ENCODE assay signal across 12 cellular contexts in the genomic region with DNA sequence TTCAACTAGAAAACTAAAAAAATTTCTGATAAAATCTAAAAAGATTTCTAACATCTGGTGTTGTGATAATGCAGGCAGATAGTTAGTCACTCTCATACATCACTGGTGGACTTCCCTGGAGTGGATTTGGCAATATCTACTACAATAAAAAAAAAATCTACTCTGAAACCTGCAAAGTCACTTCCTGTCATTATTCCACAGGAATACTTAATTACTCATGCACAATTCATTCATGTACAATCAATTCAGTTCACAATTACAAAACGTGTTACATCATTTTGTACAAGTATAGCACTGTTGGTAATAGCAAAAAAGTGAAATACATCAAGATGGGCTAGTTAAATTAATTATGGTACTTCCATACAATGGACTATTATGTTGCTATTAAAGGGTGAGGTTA. TPM values are rescaled to one million over a fixed set of nuclear protein-coding genes. Genes with fewer than 3 reads are reported as not detected.
A peak's percentile ranks its signal among the peaks of the same experiment; 100 is the strongest.
DNase-seq lines count a peak whose midpoint lies in the region; ATAC-seq, FAIRE-seq and TF ChIP-seq lines count a peak whose summit lies in the region.
"Had no signal": no experiment of that assay in that cellular context is flagged by ENCODE, and none has a peak within 500 bp of the region (broad histone marks: within the 10 kb centered on the region; RNA-seq: fewer than 3 reads in every experiment).

No MANE protein-coding gene starts in this region.

- H2AFZ ChIP-seq in K562 (ENCODE audit: low read depth, low read length), result no peak overlapping the region

- FAIRE-seq in K562 (lab: Jason Lieb, UNC), result no peak

- POLR2A ChIA-PET in K562 (lab: Yijun Ruan, JAX), result no interaction called here

- no peaks in the 10 kb centered on the region for H3K36me3 ChIP-seq in K562 (ENCODE audit: control insufficient read depth, insufficient read depth, low read length)
- H3K36me3 ChIP-seq: tibial nerve had no signal

- H3K27ac Mint-ChIP-seq in osteocyte (ENCODE audit: unreplicated experiment), result no peak overlapping the region
- H3K27ac Mint-ChIP-seq: nephron had no signal

- no peaks in the 10 kb centered on the region for H3K9me3 ChIP-seq in K562 (replicated peaks; ENCODE audit: control insufficient read depth, insufficient read depth, low read depth, low read length)
- H3K9me3 ChIP-seq: tibial nerve had no signal

- ATAC-seq in K562 (no peak), GM21390 (IDR thresholded peaks at IDR 0.05; ENCODE audit: unreplicated experiment) (no peak), HG02610 (IDR thresholded peaks at IDR 0.05; ENCODE audit: unreplicated experiment) (no peak)

- no peaks in the 10 kb centered on the region for H3K27me3 ChIP-seq in K562 (ENCODE audit: control insufficient read depth in 2 of 2, insufficient read depth in 2 of 2, low read length in 2 of 2)
- H3K27me3 ChIP-seq: tibial nerve had no signal

- TF ChIP-seq CTCF in K562 (IDR thresholded peaks at IDR 0.05 in 2 of 3, conservative IDR thresholded peaks at IDR 0.05 in 1 of 3; ENCODE audit: insufficient read depth in 2 of 3, low read depth in 1 of 3, low read length in 3 of 3), result no peak
- TF ChIP-seq CTCF in osteocyte (IDR thresholded peaks at IDR 0.05), result no peak

- intact Hi-C loops in K562 (cut with micrococcal nuclease), result no loop called here

- no peak for TF ChIP-seq EP300 in K562 (IDR thresholded peaks at IDR 0.05; ENCODE audit: low read length)

- 0% methylated on average over 1 of the region's 1 CpG for WGBS in K562 (ENCODE audit: insufficient coverage, low coverage, missing lambda C conversion rate)

- BruUV-seq in K562 (replicated peaks; lab: Mats Ljungman, UMichigan), result no TSS peak

- H3K4me1 ChIP-seq in K562 (replicated peaks in 1 of 2; ENCODE audit: control insufficient read depth in 2 of 2, insufficient read depth in 2 of 2, low read length in 2 of 2), result peaks cover 5 to 7% of the 10 kb centered on the region in 2 experiments; a peak in 2 of 5 replicates
- H3K4me1 ChIP-seq: tibial nerve had no signal

- in situ Hi-C loops in K562 (cut with MboI), result no loop called here

- no peaks in the 10 kb centered on the region for H4K20me1 ChIP-seq in K562 (replicated peaks; ENCODE audit: control insufficient read depth, insufficient read depth, low read length)

- no peak overlapping the region for H3K27ac ChIP-seq in K562 (ENCODE audit: extremely low read depth, low read depth, low read length)
- H3K27ac ChIP-seq: tibial nerve had no signal

- no peak overlapping the region for H3K4me2 ChIP-seq in K562 (ENCODE audit: insufficient read depth, low read length)

- peaks cover 3% of the 10 kb centered on the region for H3K4me1 Mint-ChIP-seq in osteocyte (ENCODE audit: unreplicated experiment)

- H3K9me3 Mint-ChIP-seq in osteocyte (ENCODE audit: unreplicated experiment), result peaks cover 3% of the 10 kb centered on the region
- H3K9me3 Mint-ChIP-seq: nephron had no signal

- TF ChIP-seq RAD21 in K562 (CRISPR knock-in tag; conservative IDR thresholded peaks at IDR 0.05 in 1 of 2, IDR thresholded peaks at IDR 0.05 in 1 of 2), result no peak

- no peak overlapping the region for H3K4me3 ChIP-seq in K562
- H3K4me3 ChIP-seq: tibial nerve had no signal

- no peaks in the 10 kb centered on the region for H3K27me3 Mint-ChIP-seq in osteocyte (ENCODE audit: unreplicated experiment)

- CTCF ChIA-PET in K562 (lab: Yijun Ruan, JAX; ENCODE audit: low intra/inter-chr PET ratio), result no interaction called here

- no peak overlapping the region for H3K4me3 Mint-ChIP-seq in osteocyte (ENCODE audit: unreplicated experiment)
- H3K4me3 Mint-ChIP-seq: nephron had no signal

- DNase-seq in GF-D8 (lab: John Stamatoyannopoulos, UW) (peak; percentile 34), MV-4-11 (lab: John Stamatoyannopoulos, UW) (peak; percentile 71), K562 (ENCODE audit: extremely low read depth in 1 of 4, low spot score in 3 of 4) (no peak), myocyte (ENCODE audit: low read depth) (peak; percentile 41), osteocyte (ENCODE audit: extremely low spot score, unreplicated experiment) (no peak)
- no peak for DNase-seq in stimulated activated CD4-positive, alpha-beta T cell treated with anti-CD3 and anti-CD28 coated beads, Interleukin-4, amount 100 ng/mL, for 24 hours
- DNase-seq: hypothalamus, NCI-H446 had no signal

- TF ChIP-seq POLR2A in K562 (conservative IDR thresholded peaks at IDR 0.05), result no peak

- no peaks in the 10 kb centered on the region for H3K79me2 ChIP-seq in K562 (ENCODE audit: control insufficient read depth, insufficient read depth, low read length)

- no peaks in the 10 kb centered on the region for H3K9me1 ChIP-seq in K562 (ENCODE audit: control insufficient read depth, insufficient read depth, low read length)

- no peaks in the 10 kb centered on the region for H3K36me3 Mint-ChIP-seq in osteocyte (ENCODE audit: unreplicated experiment)

- H3K9ac ChIP-seq in K562 (ENCODE audit: insufficient read depth in 1 of 2, low read depth in 2 of 2, low read length in 2 of 2), result no peak overlapping the region

TF ChIP-seq in K562, 482 proteins besides CTCF, POLR2A, EP300 and RAD21:
- TF ChIP-seq, protein P1, sequence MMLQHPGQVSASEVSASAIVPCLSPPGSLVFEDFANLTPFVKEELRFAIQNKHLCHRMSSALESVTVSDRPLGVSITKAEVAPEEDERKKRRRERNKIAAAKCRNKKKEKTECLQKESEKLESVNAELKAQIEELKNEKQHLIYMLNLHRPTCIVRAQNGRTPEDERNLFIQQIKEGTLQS (IDR thresholded peaks at IDR 0.05), result peak; percentile 40
- TF ChIP-seq, protein P1 (CRISPR knock-in tag; conservative IDR thresholded peaks at IDR 0.05), result no peak
- TF ChIP-seq ZNF384 (IDR thresholded peaks at IDR 0.05; ENCODE audit: low read depth, low read length) (0 out of 2 replicates have a peak, but pooled peaks have one; percentile 37), ETV1 (tag; conservative IDR thresholded peaks at IDR 0.05; ENCODE audit: low read depth) (0 out of 2 replicates have a peak, but pooled peaks have one; percentile 38), FOSL1 (tag; conservative IDR thresholded peaks at IDR 0.05) (0 out of 2 replicates have a peak, but pooled peaks have one; percentile 19), SOX6 (IDR thresholded peaks at IDR 0.05) (peak; percentile 43; the same call in 1 of the 2 replicates), CEBPB (tag; IDR thresholded peaks at IDR 0.05) (0 out of 2 replicates have a peak, but pooled peaks have one; percentile 47), NFE2 (IDR thresholded peaks at IDR 0.05; ENCODE audit: low read depth) (peak; percentile 60), MAFG (tag; conservative IDR thresholded peaks at IDR 0.05) (0 out of 2 replicates have a peak, but pooled peaks have one; percentile 21), ZNF75A (CRISPR knock-in tag; IDR thresholded peaks at IDR 0.05) (no peak), TAF1 (IDR thresholded peaks at IDR 0.05; ENCODE audit: control insufficient read depth, extremely low read depth, insufficient read depth, low read length, severe bottlenecking) (no peak), CEBPG (CRISPR knock-in tag; IDR thresholded peaks at IDR 0.05) (no peak), CEBPG (tag; conservative IDR thresholded peaks at IDR 0.05 in 1 of 2, IDR thresholded peaks at IDR 0.05 in 1 of 2) (peak in 1 of 2 experiments; percentile 55)

RNA-seq across cellular contexts. Expression of a gene that starts 16.5 kb away (rescaled TPM):
- 11.2 and 13.2 TPM in 2 replicates for total RNA-seq in K562 (2011; cell fraction: chromatin; rRNA removed; ENCODE audit: low replicate concordance)
- total RNA-seq in K562 (2011; cell fraction: nucleolus; rRNA removed), result 5.3 and 7.5 TPM in 2 replicates
- 13.0 and 13.2 TPM in 2 replicates for total RNA-seq in K562 (2011; cell fraction: nucleoplasm; rRNA removed)
- total RNA-seq in K562 (2014; rRNA removed), result 15.8 and 20.3 TPM in 2 replicates
- total RNA-seq in K562 (2014; rRNA removed; fragmentation: Illumina TruSeq; extraction: Trizol), result 18.1 and 19.0 TPM in 2 replicates
- total RNA-seq in K562 (2015; rRNA removed; fragmentation: Illumina TruSeq; extraction: Trizol), result 17.3 and 17.4 TPM in 2 replicates
- total RNA-seq in K562 (2021), result 24.0 and 26.3 TPM in 2 replicates
- 1.4 and 14.3 TPM in 2 replicates for polyA plus RNA-seq in K562 (2011; rRNA removed)
- polyA plus RNA-seq in K562 (2011; cell fraction: cytosol; rRNA removed), result 1.2 and 10.9 TPM in 2 replicates
- 1.3 and 6.8 TPM in 2 replicates for polyA plus RNA-seq in K562 (2011; cell fraction: nucleus; rRNA removed)
- 25.9 and 68.3 TPM in 2 replicates for polyA plus RNA-seq in K562 (2012)
- 25.5 and 26.7 TPM in 2 replicates for polyA plus RNA-seq in K562 (2014; fragmentation: Illumina TruSeq; extraction: Trizol)
- 10 to 100 TPM; 27.2 to 37.7 TPM for polyA plus RNA-seq in K562 (2014; fragmentation: Nextera tagmentation; extraction: Ambion mirVana)
- polyA plus RNA-seq in K562 (2014; rRNA removed), result 23.2 and 32.5 TPM in 2 replicates
- 1.8 and 13.2 TPM in 2 replicates for polyA minus RNA-seq in K562 (2011; rRNA and poly(A)+ RNA removed)
- polyA minus RNA-seq in K562 (2011; cell fraction: cytosol; rRNA and poly(A)+ RNA removed), result 0.91 and 4.9 TPM in 2 replicates
- polyA minus RNA-seq in K562 (2011; cell fraction: nucleus; rRNA and poly(A)+ RNA removed), result 0.89 and 6.3 TPM in 2 replicates
- not detected in 2 replicates for total RNA-seq in myocyte
- polyA plus RNA-seq in myocyte (2012), result 0.15 TPM
- total RNA-seq in osteocyte, result not detected in 2 replicates

Comparison
In these comparisons a context has a peak if more than half of its experiments do, and no peak if none do; other contexts are left out.
1. DNase-seq: peak in GF-D8 (single experiment), MV-4-11 (single experiment) and myocyte (single experiment); none in K562 (0 of 4), osteocyte (single experiment) and stimulated activated CD4-positive, alpha-beta T cell treated with anti-CD3 and anti-CD28 coated beads, Interleukin-4, amount 100 ng/mL, for 24 hours (single experiment).